ENCODE assay signal across 24 cellular contexts in the genomic region with DNA sequence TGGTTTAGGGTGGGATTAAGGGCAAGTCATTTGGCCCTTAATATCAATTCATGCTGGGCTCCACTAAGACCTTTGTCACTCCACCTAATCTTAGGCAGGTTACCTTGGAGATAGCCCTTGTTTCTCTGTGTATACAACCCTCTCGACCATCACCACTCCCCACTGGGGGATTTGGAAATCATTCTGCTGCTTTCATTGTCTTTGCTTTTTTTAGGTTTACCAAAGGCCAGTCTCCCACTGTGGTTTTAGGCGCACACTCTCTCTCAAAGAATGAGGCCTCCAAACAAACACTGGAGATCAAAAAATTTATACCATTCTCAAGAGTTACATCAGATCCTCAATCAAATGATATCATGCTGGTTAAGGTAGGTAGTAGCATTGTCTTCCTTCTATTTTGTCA. TPM values are rescaled to one million over a fixed set of nuclear protein-coding genes. Genes with fewer than 3 reads are reported as not detected.
DNase-seq lines count a peak whose midpoint lies in the region; ATAC-seq, FAIRE-seq and TF ChIP-seq lines count a peak whose summit lies in the region.
"Had no signal": no experiment of that assay in that cellular context is flagged by ENCODE, and none has a peak within 500 bp of the region (broad histone marks: within the 10 kb centered on the region; RNA-seq: fewer than 3 reads in every experiment).

No MANE protein-coding gene starts in this region.

- H3K9ac ChIP-seq in HUES48 (ENCODE audit: low read depth, low read length) (no peak overlapping the region), astrocyte (ENCODE audit: low read length) (no peak overlapping the region)

- no peaks in the 10 kb centered on the region for H3K27me3 ChIP-seq in HUES48 (ENCODE audit: control insufficient read depth, insufficient read depth, low read length)
- H3K27me3 ChIP-seq in astrocyte (ENCODE audit: insufficient read depth, low read length) = peaks cover 5% of the 10 kb centered on the region
- H3K27me3 ChIP-seq in naive thymus-derived CD4-positive, alpha-beta T cell (ENCODE audit: control insufficient read depth in 2 of 2, insufficient read depth in 2 of 2, low read length in 2 of 2) = no peaks in the 10 kb centered on the region
- H3K27me3 ChIP-seq: ascending aorta, colonic mucosa, hepatocyte, tibial artery had no signal

- H3K4me1 ChIP-seq in HUES48 (ENCODE audit: control insufficient read depth, insufficient read depth, low read length) = peaks cover 9% of the 10 kb centered on the region
- H3K4me1 ChIP-seq in astrocyte (ENCODE audit: insufficient read depth, low read length) = peaks cover 3% of the 10 kb centered on the region
- peaks cover 23 to 39% of the 10 kb centered on the region in 2 donors for H3K4me1 ChIP-seq in naive thymus-derived CD4-positive, alpha-beta T cell (ENCODE audit: control insufficient read depth in 2 of 2, insufficient read depth in 2 of 2, low read length in 2 of 2)
- H3K4me1 ChIP-seq: ascending aorta, colonic mucosa, tibial artery had no signal

- DNase-seq in COR-L47 (lab: John Stamatoyannopoulos, UW) (peak; percentile 71), astrocyte (ENCODE audit: low read depth) (no peak), cerebellar nuclear complex (lab: John Stamatoyannopoulos, UW) (no peak)
- no peak for DNase-seq in naive thymus-derived CD4-positive, alpha-beta T cell
- DNase-seq: activated CD4-positive, alpha-beta T cell treated with anti-CD3 and anti-CD28 coated beads, Interleukin-2, amount 10 ng/mL, durations not matched to agents 7 days and 5 days; activated naive CD4-positive, alpha-beta T cell treated with anti-CD3 and anti-CD28 coated beads for 36 hours; colonic mucosa; GF-D8; NCI-H1105; posterior cingulate gyrus; stimulated activated CD4-positive, alpha-beta T cell treated with anti-CD3 and anti-CD28 coated beads, Interleukin-2, amount 100 ng/mL, for 24 hours; stimulated activated naive CD8-positive, alpha-beta T cell treated with anti-CD3 and anti-CD28 coated beads, Interleukin-15, Interleukin-2, amounts not matched to agents 100 U/mL and 50 U/mL, for 24 hours; tibial artery had no signal

- peaks cover 24% of the 10 kb centered on the region for H3K4me1 Mint-ChIP-seq in astrocyte (ENCODE audit: low read depth, unreplicated experiment)
- peaks cover 34 to 82% (median 63%) of the 10 kb centered on the region in 7 donors for H3K4me1 Mint-ChIP-seq in naive thymus-derived CD4-positive, alpha-beta T cell

- TF ChIP-seq CTCF in astrocyte (IDR thresholded peaks at IDR 0.05; ENCODE audit: insufficient read depth, low read depth, low read length) = no peak

- POLR2A ChIA-PET in naive thymus-derived CD4-positive, alpha-beta T cell (lab: Charles Lee) = interaction anchor here (1.0 kb wide), 1 partner anchor 8 kb away, joined by 4 read pairs; no protein-coding TSS in a partner anchor

- CTCF ChIA-PET in naive thymus-derived CD4-positive, alpha-beta T cell (lab: Charles Lee) = no interaction called here

- no peak overlapping the region for H3K4me3 Mint-ChIP-seq in astrocyte (ENCODE audit: unreplicated experiment)
- peak overlapping the region in 1 of 10 donors; percentile 37 for H3K4me3 Mint-ChIP-seq in naive thymus-derived CD4-positive, alpha-beta T cell
- H3K4me3 Mint-ChIP-seq: activated CD4-positive, alpha-beta T cell treated with anti-CD3 and anti-CD28 coated beads, Interleukin-2, amount 10 ng/mL, durations not matched to agents 7 days and 5 days; activated naive CD4-positive, alpha-beta T cell treated with anti-CD3 and anti-CD28 coated beads for 36 hours had no signal

- H3K4me3 ChIP-seq in HUES48 (ENCODE audit: low read depth, low read length) = no peak overlapping the region
- H3K4me3 ChIP-seq in astrocyte (ENCODE audit: insufficient read depth, low read depth, low read length) = no peak overlapping the region
- H3K4me3 ChIP-seq in naive thymus-derived CD4-positive, alpha-beta T cell (ENCODE audit: low read length) = no peak overlapping the region
- H3K4me3 ChIP-seq: ascending aorta, colonic mucosa, hepatocyte, lung, tibial artery had no signal

- ATAC-seq in naive thymus-derived CD4-positive, alpha-beta T cell = no peak
- ATAC-seq in HG03139 (IDR thresholded peaks at IDR 0.05; ENCODE audit: unreplicated experiment) = no peak
- no peak for ATAC-seq in GM19463 (IDR thresholded peaks at IDR 0.05; ENCODE audit: unreplicated experiment)
- ATAC-seq: HepG2; stimulated activated naive CD8-positive, alpha-beta T cell treated with anti-CD3 and anti-CD28 coated beads, Interleukin-15, Interleukin-2, amounts not matched to agents 100 U/mL and 50 U/mL, for 24 hours had no signal

- H4K20me1 ChIP-seq in astrocyte (ENCODE audit: insufficient read depth, low read length) = no peaks in the 10 kb centered on the region

- peak overlapping the region; percentile 19 for H3K27ac Mint-ChIP-seq in astrocyte (ENCODE audit: unreplicated experiment)
- H3K27ac Mint-ChIP-seq in naive thymus-derived CD4-positive, alpha-beta T cell = peak overlapping the region in 6 of 9 donors; percentile 3 to 38 (median 26)
- H3K27ac Mint-ChIP-seq: activated CD4-positive, alpha-beta T cell treated with anti-CD3 and anti-CD28 coated beads, Interleukin-2, amount 10 ng/mL, durations not matched to agents 7 days and 5 days; activated naive CD4-positive, alpha-beta T cell treated with anti-CD3 and anti-CD28 coated beads for 36 hours had no signal

- H3K9me3 ChIP-seq in HUES48 (ENCODE audit: control insufficient read depth, insufficient read depth, low read length) (no peaks in the 10 kb centered on the region), astrocyte (ENCODE audit: insufficient read depth, low read depth, low read length) (no peaks in the 10 kb centered on the region)
- no peaks in the 10 kb centered on the region for H3K9me3 ChIP-seq in naive thymus-derived CD4-positive, alpha-beta T cell (ENCODE audit: control insufficient read depth in 2 of 3, low read length in 3 of 3)
- H3K9me3 ChIP-seq: ascending aorta, colonic mucosa, tibial artery had no signal

- intact Hi-C loops in naive thymus-derived CD4-positive, alpha-beta T cell (cut with micrococcal nuclease) = no loop called here

- H3K9me3 Mint-ChIP-seq in astrocyte (ENCODE audit: unreplicated experiment) = no peaks in the 10 kb centered on the region
- peaks cover 0 to 38% (median 0%) of the 10 kb centered on the region in 11 donors for H3K9me3 Mint-ChIP-seq in naive thymus-derived CD4-positive, alpha-beta T cell
- H3K9me3 Mint-ChIP-seq: activated naive CD4-positive, alpha-beta T cell treated with anti-CD3 and anti-CD28 coated beads for 36 hours had no signal

- H3K27ac ChIP-seq in HUES48 (ENCODE audit: low read depth, low read length) = peak overlapping the region; percentile 62
- H3K27ac ChIP-seq in astrocyte (ENCODE audit: low read depth, low read length) = no peak overlapping the region
- no peak overlapping the region for H3K27ac ChIP-seq in naive thymus-derived CD4-positive, alpha-beta T cell (ENCODE audit: low read depth, low read length)
- H3K27ac ChIP-seq: ascending aorta, colonic mucosa, hepatocyte, tibial artery had no signal

- FAIRE-seq in astrocyte (lab: Jason Lieb, UNC) = no peak
- FAIRE-seq: H54, HepG2, keratinocyte had no signal

- no peaks in the 10 kb centered on the region for H3K79me2 ChIP-seq in astrocyte (ENCODE audit: insufficient read depth, low read length)
- H3K79me2 ChIP-seq: hepatocyte had no signal

- no peaks in the 10 kb centered on the region for H3K36me3 Mint-ChIP-seq in astrocyte (ENCODE audit: low read depth, unreplicated experiment)
- H3K36me3 Mint-ChIP-seq in naive thymus-derived CD4-positive, alpha-beta T cell = peaks cover 0 to 64% (median 0%) of the 10 kb centered on the region in 5 donors

- no peak overlapping the region for H2AFZ ChIP-seq in astrocyte (ENCODE audit: low read depth, low read length)
- H2AFZ ChIP-seq: hepatocyte had no signal

- no peak overlapping the region for H3K4me2 ChIP-seq in astrocyte (ENCODE audit: low read length)
- H3K4me2 ChIP-seq: hepatocyte had no signal

- H3K36me3 ChIP-seq in HUES48 (ENCODE audit: control insufficient read depth, insufficient read depth, low read length) = no peaks in the 10 kb centered on the region
- no peaks in the 10 kb centered on the region for H3K36me3 ChIP-seq in astrocyte (ENCODE audit: insufficient read depth, low read length)
- H3K36me3 ChIP-seq in naive thymus-derived CD4-positive, alpha-beta T cell (ENCODE audit: control insufficient read depth in 2 of 3, insufficient read depth in 3 of 3, low read length in 3 of 3) = peaks cover 0 to 16% (median 0%) of the 10 kb centered on the region in 3 experiments
- H3K36me3 ChIP-seq: ascending aorta, colonic mucosa, tibial artery had no signal

- no peaks in the 10 kb centered on the region for H3K27me3 Mint-ChIP-seq in astrocyte (ENCODE audit: low read depth, unreplicated experiment)
- H3K27me3 Mint-ChIP-seq in naive thymus-derived CD4-positive, alpha-beta T cell = no peaks in the 10 kb centered on the region
- H3K27me3 Mint-ChIP-seq: activated CD4-positive, alpha-beta T cell treated with anti-CD3 and anti-CD28 coated beads, Interleukin-2, amount 10 ng/mL, durations not matched to agents 7 days and 5 days had no signal

RNA-seq across cellular contexts. Expression of a gene that starts 6.2 kb away (rescaled TPM):
- not detected in 2 replicates for total RNA-seq in astrocyte
- 10 to 100 TPM in 1 of 5 experiments, 1 to 10 TPM in 4; 1.3 to 18.1 (median 2.4) TPM for total RNA-seq in naive thymus-derived CD4-positive, alpha-beta T cell
- 1 to 10 TPM; 1.9 to 4.0 TPM for polyA plus RNA-seq in naive thymus-derived CD4-positive, alpha-beta T cell
- total RNA-seq: activated naive CD4-positive, alpha-beta T cell treated with anti-CD3 and anti-CD28 coated beads for 36 hours; ascending aorta; hepatocyte; HepG2; myocyte had no signal
- polyA plus RNA-seq: BJ, hepatocyte, HepG2, keratinocyte had no signal

RNA-seq across cellular contexts. Expression of a gene that starts 44.8 kb away (rescaled TPM):
- 0.54 TPM in 1 of 2 replicates, not detected in the other for total RNA-seq in astrocyte
- 1 to 10 TPM in 1 of 5 experiments, under 1 TPM in 1, not detected in 3; 0.39 to 1.2 TPM for total RNA-seq in naive thymus-derived CD4-positive, alpha-beta T cell
- polyA plus RNA-seq in naive thymus-derived CD4-positive, alpha-beta T cell = not detected
- total RNA-seq: activated CD4-positive, alpha-beta T cell treated with anti-CD3 and anti-CD28 coated beads, Interleukin-2, amount 10 ng/mL, durations not matched to agents 7 days and 5 days; activated naive CD4-positive, alpha-beta T cell treated with anti-CD3 and anti-CD28 coated beads for 36 hours; ascending aorta; HepG2; myocyte had no signal
- polyA plus RNA-seq: HepG2 had no signal
